In the genomic region with DNA sequence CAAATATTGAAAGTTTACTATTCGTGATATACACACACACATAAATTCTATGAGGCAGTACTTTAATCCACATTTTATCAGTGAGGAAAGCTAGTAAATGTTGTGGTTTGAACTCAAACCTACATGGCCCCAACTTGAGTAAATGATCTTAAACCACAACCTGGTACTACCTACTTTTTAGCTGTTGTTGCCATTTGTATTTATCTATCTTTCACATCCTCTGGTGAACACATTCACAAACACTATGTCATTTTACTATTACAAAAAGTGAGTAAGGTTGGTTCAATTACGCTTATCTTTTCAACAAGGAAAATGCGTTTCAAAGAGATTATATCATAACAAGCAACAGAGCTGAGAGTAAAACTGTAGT, we compare ENCODE assay signal across 13 cellular contexts.
"Had no signal": no experiment of that assay in that cellular context is flagged by ENCODE, and none has a peak within 500 bp of the region (broad histone marks: within the 10 kb centered on the region; RNA-seq: fewer than 3 reads in every experiment).

No MANE protein-coding gene starts in this region.

- H3K4me1 ChIP-seq: adrenal gland, psoas muscle, testis, uterus had no signal

- H3K9me3 ChIP-seq: adrenal gland, esophagus muscularis mucosa, psoas muscle, testis, uterus had no signal

- H3K27me3 ChIP-seq: adrenal gland, esophagus muscularis mucosa, testis, uterus had no signal

- ATAC-seq: activated CD8-positive, alpha-beta T cell treated with anti-CD3 and anti-CD28 coated beads, Interleukin-2, amount 10 ng/mL, durations not matched to agents 7 days and 5 days; left ventricle myocardium superior; psoas muscle; sciatic nerve had no signal

- H3K36me3 ChIP-seq: adrenal gland, esophagus muscularis mucosa, uterus had no signal

- H3K27ac ChIP-seq: adrenal gland, esophagus muscularis mucosa, psoas muscle, testis, uterus had no signal

- H3K4me3 ChIP-seq: adrenal gland, psoas muscle, testis, uterus had no signal

- DNase-seq: activated CD4-positive, alpha-beta T cell treated with anti-CD3 and anti-CD28 coated beads for 4 hours; activated CD8-positive, alpha-beta memory T cell treated with anti-CD3 and anti-CD28 coated beads, Interleukin-2, amount 50 U/mL, for 48 hours; activated CD8-positive, alpha-beta T cell treated with anti-CD3 and anti-CD28 coated beads, Interleukin-2, amount 10 ng/mL, durations not matched to agents 7 days and 5 days; activated naive CD4-positive, alpha-beta T cell treated with Interleukin-2 at 50 U/mL for 16 hours; adrenal gland; left ventricle myocardium superior; mesenchymal stem cell; nephron progenitor cell; psoas muscle; testis; uterus had no signal
